In genomic region chr14:101761032-101761880, GRCh38 we compare ENCODE assay signal across 8 cellular contexts. TPM values are rescaled to one million over a fixed set of nuclear protein-coding genes. Genes with fewer than 3 reads are reported as not detected.
DNase-seq lines count a peak whose midpoint lies in the region; FAIRE-seq and TF ChIP-seq lines count a peak whose summit lies in the region.

PPP2R5C (plus strand) TSS chr14:101761709; CDS start chr14:101761894, 185 bp downstream.

- peak within 1 kb of the TSS; percentile 63 for H3K4me3 ChIP-seq in HAP-1
- peak within 1 kb of the TSS; percentile 87 for H3K4me3 ChIP-seq in MM.1S (ENCODE audit: low read length)
- H3K4me3 ChIP-seq in SK-N-MC: peak within 1 kb of the TSS; percentile 86

- intact Hi-C loops in activated naive CD4-positive, alpha-beta T cell treated with anti-CD3 and anti-CD28 coated beads for 36 hours (cut with micrococcal nuclease): loop anchor here (2.0 to 5.0 kb wide), 3 partner anchors 201 to 556 kb away; partner anchors contain the start of genes DYNC1H1, WDR20 and ZNF839

- CTCF ChIA-PET in activated naive CD4-positive, alpha-beta T cell treated with anti-CD3 and anti-CD28 coated beads for 36 hours (lab: Charles Lee): interaction anchor here (1.1 to 1.5 kb wide), 2 partner anchors 9 to 54 kb away, joined by 4 to 7 read pairs; no protein-coding TSS in a partner anchor

- H3K36me3 Mint-ChIP-seq in activated naive CD4-positive, alpha-beta T cell treated with anti-CD3 and anti-CD28 coated beads for 36 hours (ENCODE audit: low read depth): peaks cover 17% of the 10 kb centered on the region

- peak within 1 kb of the TSS; percentile 86 for H2AFZ ChIP-seq in MM.1S (ENCODE audit: low read length)

- no peaks in the 10 kb centered on the region for H3F3A ChIP-seq in MM.1S (ENCODE audit: insufficient read depth, low read length)

- no peaks in the 10 kb centered on the region for H3K9me3 Mint-ChIP-seq in activated naive CD4-positive, alpha-beta T cell treated with anti-CD3 and anti-CD28 coated beads for 36 hours

- H3K4me1 ChIP-seq in ES-I3 (ENCODE audit: insufficient read depth, low read length) (no peaks in the 10 kb centered on the region; the same call in 1 of the 2 replicates), HAP-1 (peaks cover 7% of the 10 kb centered on the region), MM.1S (ENCODE audit: low read length) (peaks cover 3% of the 10 kb centered on the region; the same call in 1 of the 2 replicates)

- H3K4me3 Mint-ChIP-seq in activated naive CD4-positive, alpha-beta T cell treated with anti-CD3 and anti-CD28 coated beads for 36 hours: peak within 1 kb of the TSS; percentile 91

- no peaks in the 10 kb centered on the region for H3K9me3 ChIP-seq in ES-I3 (ENCODE audit: control insufficient read depth, insufficient read depth, low read length)
- no peaks in the 10 kb centered on the region for H3K9me3 ChIP-seq in HAP-1
- H3K9me3 ChIP-seq in MM.1S (replicated peaks; ENCODE audit: insufficient read depth, low read length): no peaks in the 10 kb centered on the region
- no peaks in the 10 kb centered on the region for H3K9me3 ChIP-seq in SK-N-MC (ENCODE audit: low read depth, low read length)

- H3K27ac Mint-ChIP-seq in activated naive CD4-positive, alpha-beta T cell treated with anti-CD3 and anti-CD28 coated beads for 36 hours: peak within 1 kb of the TSS; percentile 79

- H3K27ac ChIP-seq in MM.1S (ENCODE audit: low read length) (peak within 1 kb of the TSS; percentile 55; the same call in 1 of the 2 replicates), SK-N-MC (no peak within 1 kb of the TSS)

- H3K9ac ChIP-seq in ES-I3 (ENCODE audit: low read depth, low read length): peak within 1 kb of the TSS; percentile 99
- peak within 1 kb of the TSS; percentile 64 for H3K9ac ChIP-seq in MM.1S (ENCODE audit: low read length)
- H3K9ac ChIP-seq in SK-N-MC (ENCODE audit: insufficient read length): peak within 1 kb of the TSS; percentile 67

- no peaks in the 10 kb centered on the region for H3K79me2 ChIP-seq in MM.1S (ENCODE audit: low read length)

- peaks cover 9% of the 10 kb centered on the region for H3K36me3 ChIP-seq in ES-I3 (ENCODE audit: insufficient read depth, low read length)
- peaks cover 13% of the 10 kb centered on the region for H3K36me3 ChIP-seq in HAP-1 (replicated peaks)
- H3K36me3 ChIP-seq in MM.1S (replicated peaks; ENCODE audit: insufficient read depth, low read length): no peaks in the 10 kb centered on the region
- no peaks in the 10 kb centered on the region for H3K36me3 ChIP-seq in SK-N-MC (ENCODE audit: insufficient read depth, low read length)

- H3K27me3 ChIP-seq in HAP-1 (ENCODE audit: low read depth) (no peaks in the 10 kb centered on the region; the same call in 1 of the 2 replicates), MM.1S (replicated peaks; ENCODE audit: insufficient read depth, low read length) (no peaks in the 10 kb centered on the region)

- H3K27me3 Mint-ChIP-seq in activated naive CD4-positive, alpha-beta T cell treated with anti-CD3 and anti-CD28 coated beads for 36 hours (ENCODE audit: low read depth): no peaks in the 10 kb centered on the region

- TF ChIP-seq CTCF in MM.1S (IDR thresholded peaks at IDR 0.05; ENCODE audit: low read length) (no peak), subcutaneous adipose tissue (IDR thresholded peaks at IDR 0.05; ENCODE audit: low read depth) (no peak)

- in situ Hi-C loops in HAP-1 (cut with MboI; ENCODE audit: low sequenced_read_pairs): loop anchor here (10.0 kb wide), 1 partner anchor 184 kb away; no protein-coding TSS in a partner anchor

- FAIRE-seq in frontal cortex (lab: Jason Lieb, UNC): no peak

- H3K9me2 ChIP-seq in MM.1S (replicated peaks; ENCODE audit: insufficient read depth, low read length): no peaks in the 10 kb centered on the region

- peak within 1 kb of the TSS; percentile 86 for H3K4me2 ChIP-seq in MM.1S (ENCODE audit: low read depth, low read length)

- peaks cover 42% of the 10 kb centered on the region for H3K4me1 Mint-ChIP-seq in activated naive CD4-positive, alpha-beta T cell treated with anti-CD3 and anti-CD28 coated beads for 36 hours (ENCODE audit: low read depth)

- DNase-seq in HAP-1 (ENCODE audit: low spot score in 2 of 2) (peak; percentile 73 to 95), MM.1S (peak; percentile 63), SK-N-MC (ENCODE audit: low read depth, low spot score) (peak; percentile 22), frontal cortex (ENCODE audit: low spot score in 2 of 2) (peak; percentile 91 to 98), non-pigmented ciliary epithelial cell (ENCODE audit: low read depth) (peak; percentile 34)
- peak; percentile 85 for DNase-seq in activated naive CD4-positive, alpha-beta T cell treated with anti-CD3 and anti-CD28 coated beads for 36 hours

- no peaks in the 10 kb centered on the region for H4K20me1 ChIP-seq in MM.1S (ENCODE audit: insufficient read depth, low read length)

RNA-seq across cellular contexts. Expression of gene PPP2R5C, which starts in this region (rescaled TPM):
- total RNA-seq in activated naive CD4-positive, alpha-beta T cell treated with anti-CD3 and anti-CD28 coated beads for 36 hours: 100 to 1,000 TPM; 280 to 294 TPM
- 174 TPM for total RNA-seq in frontal cortex
- 100 to 1,000 TPM in 2 of 4 donors, 10 to 100 TPM in 2; 98.9 to 127 (median 102) TPM for total RNA-seq in subcutaneous adipose tissue

Comparison
In these comparisons a context has a peak if more than half of its experiments do, and no peak if none do; other contexts are left out.
1. DNase-seq: peak in every context shown above with its lines; median percentile 94 in frontal cortex; 85 in activated naive CD4-positive, alpha-beta T cell treated with anti-CD3 and anti-CD28 coated beads for 36 hours; 84 in HAP-1; 63 in MM.1S; 34 in non-pigmented ciliary epithelial cell; 22 in SK-N-MC.